10 cellular contexts compared by ENCODE assay signal in genomic region chr14:51539571-51540037, GRCh38.
DNase-seq lines count a peak whose midpoint lies in the region; ATAC-seq and TF ChIP-seq lines count a peak whose summit lies in the region.
"Had no signal": no experiment of that assay in that cellular context is flagged by ENCODE, and none has a peak within 500 bp of the region (broad histone marks: within the 10 kb centered on the region; RNA-seq: fewer than 3 reads in every experiment).

No MANE protein-coding gene starts in this region.

- no peak for ATAC-seq in activated CD4-positive, CD25-positive, alpha-beta regulatory T cell treated with anti-CD3 and anti-CD28 coated beads, Interleukin-2, amount 50 U/mL, for 24 hours
- ATAC-seq in GM18873 (IDR thresholded peaks at IDR 0.05; ENCODE audit: low FRiP score, unreplicated experiment) = no peak

- no peak overlapping the region for H3K4me3 ChIP-seq in GM12865 (ENCODE audit: low read depth, low read length)

- DNase-seq in GM12865 (ENCODE audit: low read depth) = peak; percentile 17
- peak; percentile 64 to 86 for DNase-seq in SW 1271 (lab: John Stamatoyannopoulos, UW)
- peak; percentile 41 for DNase-seq in fibroblast of the conjunctiva (ENCODE audit: low read depth)
- peak; percentile 97 for DNase-seq in renal cortical epithelial cell (ENCODE audit: low read depth)
- no peak for DNase-seq in stimulated activated CD8-positive, alpha-beta memory T cell treated with anti-CD3 and anti-CD28 coated beads, Interleukin-4, amount 100 ng/mL, for 48 hours
- no peak for DNase-seq in HUDEP-2 (lab: John Stamatoyannopoulos, UW; ENCODE audit: unreplicated experiment in 76 of 76)
- DNase-seq: activated B cell treated with CpG ODN at 0.5 μM for 24 hours, GF-D8 had no signal

- TF ChIP-seq CTCF in GM12865 (IDR thresholded peaks at IDR 0.05; ENCODE audit: insufficient read depth, low read depth, low read length, missing control alignments) = no peak

Comparison
In these comparisons a context has a peak if more than half of its experiments do, and no peak if none do; other contexts are left out.
1. DNase-seq: peak in GM12865 (single experiment), SW 1271 (2 of 2), fibroblast of the conjunctiva (single experiment) and renal cortical epithelial cell (single experiment); none in stimulated activated CD8-positive, alpha-beta memory T cell treated with anti-CD3 and anti-CD28 coated beads, Interleukin-4, amount 100 ng/mL, for 48 hours (single experiment) and HUDEP-2 (0 of 76).